Comparison of ENCODE assay signal across 9 cellular contexts in genomic region chr10:35027567-35027966, GRCh38.
DNase-seq lines count a peak whose midpoint lies in the region; ATAC-seq and TF ChIP-seq lines count a peak whose summit lies in the region.
"Had no signal": no experiment of that assay in that cellular context is flagged by ENCODE, and none has a peak within 500 bp of the region (broad histone marks: within the 10 kb centered on the region; RNA-seq: fewer than 3 reads in every experiment).

No MANE protein-coding gene starts in this region.

- H3K36me3 Mint-ChIP-seq in CD4-positive, alpha-beta memory T cell = peaks cover 31 to 61% of the 10 kb centered on the region in 2 donors

- H3K27me3 ChIP-seq in DND-41 (ENCODE audit: insufficient read depth, low read length, poor library complexity) (no peaks in the 10 kb centered on the region), neural cell (ENCODE audit: insufficient read depth, low read depth, low read length) (no peaks in the 10 kb centered on the region)
- H3K27me3 ChIP-seq in CD4-positive, alpha-beta memory T cell (ENCODE audit: insufficient read depth, low read length) = no peaks in the 10 kb centered on the region
- H3K27me3 ChIP-seq: neutrophil had no signal

- TF ChIP-seq CTCF in DND-41 (IDR thresholded peaks at IDR 0.05; ENCODE audit: borderline replicate concordance, extremely low read depth, low read length, poor library complexity, severe bottlenecking) = peak; percentile 61
- TF ChIP-seq CTCF in neural cell (IDR thresholded peaks at IDR 0.05; ENCODE audit: poor library complexity, severe bottlenecking) = peak; percentile 58
- no peak for TF ChIP-seq CTCF in lower leg skin (IDR thresholded peaks at IDR 0.05)

- H3K4me1 Mint-ChIP-seq in CD4-positive, alpha-beta memory T cell = peaks cover 0 to 2% (median under 1%) of the 10 kb centered on the region in 4 donors

- H3K4me3 ChIP-seq in DND-41 (ENCODE audit: low read depth in 1 of 2, low read length in 2 of 2) (no peak overlapping the region), neural cell (ENCODE audit: low read length) (no peak overlapping the region), lower leg skin (ENCODE audit: low read depth, poor library complexity, severe bottlenecking) (no peak overlapping the region)
- H3K4me3 ChIP-seq in CD4-positive, alpha-beta memory T cell (ENCODE audit: low read length in 2 of 2) = no peak overlapping the region

- TF ChIP-seq EP300 in neural cell (conservative IDR thresholded peaks at IDR 0.05; ENCODE audit: poor library complexity, severe bottlenecking) = no peak

- peak; percentile 65 for TF ChIP-seq RAD21 in neural cell (conservative IDR thresholded peaks at IDR 0.05)

- no peaks in the 10 kb centered on the region for H3K9me3 Mint-ChIP-seq in CD4-positive, alpha-beta memory T cell

- CTCF ChIA-PET in CD4-positive, alpha-beta memory T cell (lab: Charles Lee; ENCODE audit: partially characterized antibody) = interaction anchor here (0.9 to 4.1 kb wide), 3 partner anchors 15 to 168 kb away, joined by 3 to 44 read pairs (median 5); no protein-coding TSS in a partner anchor

- no peaks in the 10 kb centered on the region for H3K9me2 ChIP-seq in neural cell (ENCODE audit: insufficient read depth, low read length)

- H3K79me2 ChIP-seq in DND-41 (ENCODE audit: insufficient read depth, low read length) = no peaks in the 10 kb centered on the region
- no peaks in the 10 kb centered on the region for H3K79me2 ChIP-seq in neural cell (replicated peaks; ENCODE audit: insufficient read depth, low read length)

- H3K4me3 Mint-ChIP-seq in CD4-positive, alpha-beta memory T cell = no peak overlapping the region

- TF ChIP-seq POLR2A in lower leg skin (IDR thresholded peaks at IDR 0.05) = no peak

- H3K27ac ChIP-seq in DND-41 (ENCODE audit: low read length) = no peak overlapping the region
- no peak overlapping the region for H3K27ac ChIP-seq in neural cell (ENCODE audit: low read length)
- no peak overlapping the region for H3K27ac ChIP-seq in CD4-positive, alpha-beta memory T cell (ENCODE audit: low read depth, low read length)
- H3K27ac ChIP-seq: neutrophil had no signal

- H3K9ac ChIP-seq in DND-41 (ENCODE audit: low read depth, low read length) (no peak overlapping the region), neural cell (ENCODE audit: low read length) (no peak overlapping the region)

- H3K27ac Mint-ChIP-seq in CD4-positive, alpha-beta memory T cell = no peak overlapping the region

- H2AFZ ChIP-seq in DND-41 (ENCODE audit: low read depth, low read length) (no peak overlapping the region), neural cell (ENCODE audit: low read depth, low read length) (no peak overlapping the region)

- H3K36me3 ChIP-seq in DND-41 (ENCODE audit: insufficient read depth, low read length) (peaks cover 81% of the 10 kb centered on the region), neural cell (ENCODE audit: insufficient read depth, low read length) (peaks cover 4% of the 10 kb centered on the region)
- H3K36me3 ChIP-seq in CD4-positive, alpha-beta memory T cell (ENCODE audit: insufficient read depth, low read length) = peaks cover 45% of the 10 kb centered on the region

- no peaks in the 10 kb centered on the region for H3F3A ChIP-seq in neural cell (ENCODE audit: insufficient read depth, low read length, poor library complexity, severe bottlenecking)

- no peak for DNase-seq in DND-41
- peak; percentile 50 for DNase-seq in MV-4-11 (lab: John Stamatoyannopoulos, UW)
- DNase-seq in cerebellar cortex (ENCODE audit: low spot score) = peak; percentile 12
- no peak for DNase-seq in CD4-positive, alpha-beta memory T cell
- no peak for DNase-seq in lower leg skin (ENCODE audit: low spot score in 2 of 2)
- DNase-seq in stimulated activated naive CD4-positive, alpha-beta T cell treated with Interleukin-2 at 50 U/mL for 16 hours (lab: John Stamatoyannopoulos, UW) = no peak
- no peak for DNase-seq in nucleus accumbens (lab: John Stamatoyannopoulos, UW)

- intact Hi-C loops in CD4-positive, alpha-beta memory T cell (cut with micrococcal nuclease) = loop anchor here (1.0 kb wide), 1 partner anchor 33 kb away; no protein-coding TSS in a partner anchor
- intact Hi-C loops in lower leg skin (cut with DNase I; ENCODE audit: low total_unique reads) = no loop called here

- H3K4me1 ChIP-seq in DND-41 (ENCODE audit: insufficient read depth, low read length) = no peaks in the 10 kb centered on the region
- no peaks in the 10 kb centered on the region for H3K4me1 ChIP-seq in CD4-positive, alpha-beta memory T cell (ENCODE audit: insufficient read depth, low read length)

- H3K9me3 ChIP-seq in DND-41 (ENCODE audit: insufficient read depth, low read length, severe bottlenecking) (no peaks in the 10 kb centered on the region), neural cell (ENCODE audit: low read length) (no peaks in the 10 kb centered on the region)
- no peaks in the 10 kb centered on the region for H3K9me3 ChIP-seq in CD4-positive, alpha-beta memory T cell (ENCODE audit: control insufficient read depth in 1 of 2, low read length in 2 of 2)
- H3K9me3 ChIP-seq: neutrophil had no signal

- no peak overlapping the region for H3K4me2 ChIP-seq in DND-41 (ENCODE audit: insufficient read depth, low read length)
- no peak overlapping the region for H3K4me2 ChIP-seq in neural cell (ENCODE audit: low read length)

- ATAC-seq in DND-41 (ENCODE audit: insufficient read depth, low read depth) = no peak

- H3K27me3 Mint-ChIP-seq in CD4-positive, alpha-beta memory T cell = no peaks in the 10 kb centered on the region

- no peaks in the 10 kb centered on the region for H4K20me1 ChIP-seq in DND-41 (ENCODE audit: insufficient read depth, low read length)
- no peaks in the 10 kb centered on the region for H4K20me1 ChIP-seq in neural cell (ENCODE audit: insufficient read depth)

- POLR2A ChIA-PET in CD4-positive, alpha-beta memory T cell (lab: Charles Lee; ENCODE audit: partially characterized antibody) = no interaction called here

TF ChIP-seq in neural cell, 6 proteins besides CTCF, POLR2A, EP300 and RAD21:
- TF ChIP-seq SMC3 (conservative IDR thresholded peaks at IDR 0.05; ENCODE audit: poor library complexity) (peak; percentile 70), MXI1 (conservative IDR thresholded peaks at IDR 0.05; ENCODE audit: poor library complexity, severe bottlenecking) (no peak), POLR2AphosphoS5 (IDR thresholded peaks at IDR 0.05) (no peak), TAF1 (IDR thresholded peaks at IDR 0.05; ENCODE audit: low read depth) (no peak)

Comparison
In these comparisons a context has a peak if more than half of its experiments do, and no peak if none do; other contexts are left out.
1. DNase-seq: peak in MV-4-11 (single experiment) and cerebellar cortex (single experiment); none in DND-41 (single experiment), CD4-positive, alpha-beta memory T cell (0 of 5), lower leg skin (0 of 2), stimulated activated naive CD4-positive, alpha-beta T cell treated with Interleukin-2 at 50 U/mL for 16 hours (single experiment) and nucleus accumbens (0 of 56).
2. CTCF ChIP-seq: peak in DND-41 (single experiment) and neural cell (single experiment); none in lower leg skin (0 of 3).